ENCODE assay signal across 28 cellular contexts in genomic region chr13:33496336-33496735, GRCh38.
"Had no signal": no experiment of that assay in that cellular context is flagged by ENCODE, and none has a peak within 500 bp of the region (broad histone marks: within the 10 kb centered on the region; RNA-seq: fewer than 3 reads in every experiment).

No MANE protein-coding gene starts in this region.

- H3K9me3 Mint-ChIP-seq: activated B cell treated with CpG ODN at 0.5 μM for 24 hours; activated naive CD8-positive, alpha-beta T cell treated with anti-CD3 and anti-CD28 coated beads for 36 hours; activated T-cell treated with anti-CD3 and anti-CD28 coated beads, Interleukin-2, amount 50 U/mL, for 4 hours; activated T-helper 2 cell treated with anti-CD3 and anti-CD28 coated beads, Interferon-gamma antibody, Interleukin-2, Interleukin-4, amounts not matched to agents 10 μg/mL and 5 μg/mL and 100 μg/mL, durations not matched to agents 14 hours and 24 hours and 36 hours; immature natural killer cell; stimulated activated naive CD8-positive, alpha-beta T cell treated with anti-CD3 and anti-CD28 coated beads, Interleukin-15, Interleukin-2, amounts not matched to agents 100 ng/mL and 50 ng/mL, for 24 hours had no signal

- H3K9me3 ChIP-seq: prostate gland, right atrium auricular region, thyroid gland, upper lobe of right lung had no signal

- H3K27ac Mint-ChIP-seq: activated B cell treated with CpG ODN at 0.5 μM for 24 hours; activated naive CD8-positive, alpha-beta T cell treated with anti-CD3 and anti-CD28 coated beads for 36 hours; activated T-helper 2 cell treated with anti-CD3 and anti-CD28 coated beads, Interferon-gamma antibody, Interleukin-2, Interleukin-4, amounts not matched to agents 10 μg/mL and 5 μg/mL and 100 μg/mL, durations not matched to agents 14 hours and 24 hours and 36 hours; dendritic cell treated with granulocyte-macrophage colony-stimulating factor and Interleukin-4, amounts not matched to agents 40 ng/mL and 50 ng/mL, for 4 days; immature natural killer cell; naive thymus-derived CD4-positive, alpha-beta T cell; stimulated activated naive CD8-positive, alpha-beta T cell treated with anti-CD3 and anti-CD28 coated beads, Interleukin-15, Interleukin-2, amounts not matched to agents 100 ng/mL and 50 ng/mL, for 24 hours; T-helper 1 cell treated with Interleukin-12 subunit alpha and Interleukin-12 subunit beta and Interleukin-4 antibody, amounts not matched to agents 30 μg/mL and 1 μg/mL, for 36 hours had no signal

- H3K27ac ChIP-seq: cardiac muscle cell, hepatocyte, prostate gland, thyroid gland, upper lobe of right lung had no signal

- H3K36me3 ChIP-seq: cardiac muscle cell, prostate gland, right atrium auricular region, thyroid gland, upper lobe of right lung had no signal

- H3K4me1 ChIP-seq: prostate gland, upper lobe of right lung had no signal

- H3K79me2 ChIP-seq: hepatocyte had no signal

- H3K27me3 ChIP-seq: cardiac muscle cell, hepatocyte, right atrium auricular region, thyroid gland, upper lobe of right lung had no signal

- DNase-seq: activated B cell treated with CpG ODN at 0.5 μM for 24 hours; activated CD4-positive, alpha-beta T cell treated with anti-CD3 and anti-CD28 coated beads for 4 hours; activated CD4-positive, alpha-beta T cell treated with anti-CD3 and anti-CD28 coated beads, Interleukin-2, amount 50 U/mL, for 48 hours; activated CD8-positive, alpha-beta memory T cell treated with anti-CD3 and anti-CD28 coated beads, Interleukin-2, amount 50 U/mL, for 48 hours; activated naive CD4-positive, alpha-beta T cell treated with Interleukin-2 at 50 U/mL for 16 hours; activated naive CD8-positive, alpha-beta T cell treated with anti-CD3 and anti-CD28 coated beads for 36 hours; activated T-cell treated with anti-CD3 and anti-CD28 coated beads, Interleukin-2, amount 50 U/mL, for 4 hours; effector CD4-positive, alpha-beta T cell; foreskin melanocyte; immature natural killer cell; naive thymus-derived CD4-positive, alpha-beta T cell; occipital lobe; stimulated activated CD4-positive, alpha-beta T cell treated with anti-CD3 and anti-CD28 coated beads, Interleukin-1b, Interleukin-23, amount 100 ng/mL, for 48 hours; substantia nigra; T1000; thyroid gland; upper lobe of right lung had no signal

- H3K4me1 Mint-ChIP-seq: immature natural killer cell had no signal

- H3K4me3 ChIP-seq: cardiac muscle cell, hepatocyte, prostate gland, right atrium auricular region, thyroid gland, upper lobe of right lung had no signal

- H3K4me2 ChIP-seq: hepatocyte had no signal

- H3K36me3 Mint-ChIP-seq: activated naive CD8-positive, alpha-beta T cell treated with anti-CD3 and anti-CD28 coated beads for 36 hours; immature natural killer cell had no signal

- H2AFZ ChIP-seq: hepatocyte had no signal

- ATAC-seq: activated T-cell treated with anti-CD3 and anti-CD28 coated beads, Interleukin-2, amount 50 U/mL, for 4 hours; esophagus mucosa; left lobe of liver; naive thymus-derived CD4-positive, alpha-beta T cell; upper lobe of right lung had no signal

- H3K27me3 Mint-ChIP-seq: activated B cell treated with CpG ODN at 0.5 μM for 24 hours; dendritic cell treated with granulocyte-macrophage colony-stimulating factor and Interleukin-4, amounts not matched to agents 40 ng/mL and 50 ng/mL, for 4 days; stimulated activated naive CD8-positive, alpha-beta T cell treated with anti-CD3 and anti-CD28 coated beads, Interleukin-15, Interleukin-2, amounts not matched to agents 100 ng/mL and 50 ng/mL, for 24 hours had no signal

- H3K4me3 Mint-ChIP-seq: activated B cell treated with CpG ODN at 0.5 μM for 24 hours; activated naive CD8-positive, alpha-beta T cell treated with anti-CD3 and anti-CD28 coated beads for 36 hours; activated T-cell treated with anti-CD3 and anti-CD28 coated beads, Interleukin-2, amount 50 U/mL, for 4 hours; dendritic cell treated with granulocyte-macrophage colony-stimulating factor and Interleukin-4, amounts not matched to agents 40 ng/mL and 50 ng/mL, for 4 days; immature natural killer cell; naive thymus-derived CD4-positive, alpha-beta T cell; neural crest cell; stimulated activated naive CD8-positive, alpha-beta T cell treated with anti-CD3 and anti-CD28 coated beads, Interleukin-15, Interleukin-2, amounts not matched to agents 100 ng/mL and 50 ng/mL, for 24 hours; T-helper 1 cell treated with Interleukin-12 subunit alpha and Interleukin-12 subunit beta and Interleukin-4 antibody, amounts not matched to agents 30 μg/mL and 1 μg/mL, for 36 hours had no signal
